ENCODE assay signal across 1 cellular context in genomic region chr4:80184053-80184790, GRCh38.
A peak's percentile ranks its signal among the peaks of the same experiment; 100 is the strongest.
TF ChIP-seq lines count a peak whose summit lies in the region.

No MANE protein-coding gene starts in this region.

TF ChIP-seq in GM12878, 131 proteins besides CTCF, POLR2A, EP300 and RAD21 (continues in another document):
- TF ChIP-seq POLR2AphosphoS2 (IDR thresholded peaks at IDR 0.05; ENCODE audit: low read depth, low read length) (no peak), GATAD2B (conservative IDR thresholded peaks at IDR 0.05; ENCODE audit: low read depth) (peak; percentile 71), ATF7 (IDR thresholded peaks at IDR 0.05; ENCODE audit: low read depth) (no peak), CHD2 (IDR thresholded peaks at IDR 0.05; ENCODE audit: borderline replicate concordance, low read depth, low read length) (no peak), BCL3 (IDR thresholded peaks at IDR 0.05; ENCODE audit: borderline replicate concordance, insufficient read depth, low read depth, low read length, poor library complexity, severe bottlenecking) (no peak), NR2C1 (IDR thresholded peaks at IDR 0.05) (no peak), ZBED1 (IDR thresholded peaks at IDR 0.05; ENCODE audit: borderline replicate concordance) (no peak), HDGF (IDR thresholded peaks at IDR 0.05) (0 out of 2 replicates have a peak, but pooled peaks have one; percentile 67), USF2 (IDR thresholded peaks at IDR 0.05; ENCODE audit: borderline replicate concordance, low read depth, low read length) (no peak), HDAC2 (IDR thresholded peaks at IDR 0.05) (no peak), RBBP5 (conservative IDR thresholded peaks at IDR 0.05) (no peak), SKIL (IDR thresholded peaks at IDR 0.05; ENCODE audit: low read depth, poor library complexity, severe bottlenecking) (no peak), RELA (IDR thresholded peaks at IDR 0.05; ENCODE audit: borderline replicate concordance, partially characterized antibody) (no peak), RCOR1 (conservative IDR thresholded peaks at IDR 0.05; ENCODE audit: low read depth, low read length) (no peak), ZNF274 (IDR thresholded peaks at IDR 0.05; ENCODE audit: insufficient read depth, insufficient read length) (no peak), EGR1 (IDR thresholded peaks at IDR 0.05; ENCODE audit: borderline replicate concordance in 1 of 2, low read depth in 2 of 2, low read length in 2 of 2) (peak; percentile 27 to 97), NRF1 (conservative IDR thresholded peaks at IDR 0.05; ENCODE audit: low read depth, low read length) (no peak), IKZF1 (conservative IDR thresholded peaks at IDR 0.05) (peak; percentile 62; the same call in 1 of the 2 replicates), SIX5 (IDR thresholded peaks at IDR 0.05; ENCODE audit: low read depth, low read length, severe bottlenecking) (no peak), ATF3 (IDR thresholded peaks at IDR 0.05; ENCODE audit: borderline replicate concordance, extremely low read depth, low read depth, low read length) (no peak), REST (IDR thresholded peaks at IDR 0.05; ENCODE audit: low read depth, low read length) (no peak), SMAD5 (IDR thresholded peaks at IDR 0.05; ENCODE audit: low read depth) (no peak), ASH2L (IDR thresholded peaks at IDR 0.05; ENCODE audit: borderline replicate concordance, low read depth) (no peak), IRF5 (IDR thresholded peaks at IDR 0.05; ENCODE audit: borderline replicate concordance) (no peak), CBFB (IDR thresholded peaks at IDR 0.05; ENCODE audit: low read depth) (no peak), NR2F1 (conservative IDR thresholded peaks at IDR 0.05) (peak; percentile 58), CBX3 (IDR thresholded peaks at IDR 0.05; ENCODE audit: borderline replicate concordance, low read depth) (no peak), SUPT20H (IDR thresholded peaks at IDR 0.05; ENCODE audit: borderline replicate concordance, control insufficient read depth, low read depth, low read length) (no peak)
- TF ChIP-seq, protein P1, sequence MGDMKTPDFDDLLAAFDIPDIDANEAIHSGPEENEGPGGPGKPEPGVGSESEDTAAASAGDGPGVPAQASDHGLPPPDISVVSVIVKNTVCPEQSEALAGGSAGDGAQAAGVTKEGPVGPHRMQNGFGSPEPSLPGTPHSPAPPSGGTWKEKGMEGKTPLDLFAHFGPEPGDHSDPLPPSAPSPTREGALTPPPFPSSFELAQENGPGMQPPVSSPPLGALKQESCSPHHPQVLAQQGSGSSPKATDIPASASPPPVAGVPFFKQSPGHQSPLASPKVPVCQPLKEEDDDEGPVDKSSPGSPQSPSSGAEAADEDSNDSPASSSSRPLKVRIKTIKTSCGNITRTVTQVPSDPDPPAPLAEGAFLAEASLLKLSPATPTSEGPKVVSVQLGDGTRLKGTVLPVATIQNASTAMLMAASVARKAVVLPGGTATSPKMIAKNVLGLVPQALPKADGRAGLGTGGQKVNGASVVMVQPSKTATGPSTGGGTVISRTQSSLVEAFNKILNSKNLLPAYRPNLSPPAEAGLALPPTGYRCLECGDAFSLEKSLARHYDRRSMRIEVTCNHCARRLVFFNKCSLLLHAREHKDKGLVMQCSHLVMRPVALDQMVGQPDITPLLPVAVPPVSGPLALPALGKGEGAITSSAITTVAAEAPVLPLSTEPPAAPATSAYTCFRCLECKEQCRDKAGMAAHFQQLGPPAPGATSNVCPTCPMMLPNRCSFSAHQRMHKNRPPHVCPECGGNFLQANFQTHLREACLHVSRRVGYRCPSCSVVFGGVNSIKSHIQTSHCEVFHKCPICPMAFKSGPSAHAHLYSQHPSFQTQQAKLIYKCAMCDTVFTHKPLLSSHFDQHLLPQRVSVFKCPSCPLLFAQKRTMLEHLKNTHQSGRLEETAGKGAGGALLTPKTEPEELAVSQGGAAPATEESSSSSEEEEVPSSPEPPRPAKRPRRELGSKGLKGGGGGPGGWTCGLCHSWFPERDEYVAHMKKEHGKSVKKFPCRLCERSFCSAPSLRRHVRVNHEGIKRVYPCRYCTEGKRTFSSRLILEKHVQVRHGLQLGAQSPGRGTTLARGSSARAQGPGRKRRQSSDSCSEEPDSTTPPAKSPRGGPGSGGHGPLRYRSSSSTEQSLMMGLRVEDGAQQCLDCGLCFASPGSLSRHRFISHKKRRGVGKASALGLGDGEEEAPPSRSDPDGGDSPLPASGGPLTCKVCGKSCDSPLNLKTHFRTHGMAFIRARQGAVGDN (IDR thresholded peaks at IDR 0.05), result no peak
- TF ChIP-seq, protein P2, sequence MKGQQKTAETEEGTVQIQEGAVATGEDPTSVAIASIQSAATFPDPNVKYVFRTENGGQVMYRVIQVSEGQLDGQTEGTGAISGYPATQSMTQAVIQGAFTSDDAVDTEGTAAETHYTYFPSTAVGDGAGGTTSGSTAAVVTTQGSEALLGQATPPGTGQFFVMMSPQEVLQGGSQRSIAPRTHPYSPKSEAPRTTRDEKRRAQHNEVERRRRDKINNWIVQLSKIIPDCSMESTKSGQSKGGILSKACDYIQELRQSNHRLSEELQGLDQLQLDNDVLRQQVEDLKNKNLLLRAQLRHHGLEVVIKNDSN (IDR thresholded peaks at IDR 0.05; ENCODE audit: borderline replicate concordance, extremely low read length, insufficient read depth, low read depth, low read length), result no peak
- TF ChIP-seq, protein P3, sequence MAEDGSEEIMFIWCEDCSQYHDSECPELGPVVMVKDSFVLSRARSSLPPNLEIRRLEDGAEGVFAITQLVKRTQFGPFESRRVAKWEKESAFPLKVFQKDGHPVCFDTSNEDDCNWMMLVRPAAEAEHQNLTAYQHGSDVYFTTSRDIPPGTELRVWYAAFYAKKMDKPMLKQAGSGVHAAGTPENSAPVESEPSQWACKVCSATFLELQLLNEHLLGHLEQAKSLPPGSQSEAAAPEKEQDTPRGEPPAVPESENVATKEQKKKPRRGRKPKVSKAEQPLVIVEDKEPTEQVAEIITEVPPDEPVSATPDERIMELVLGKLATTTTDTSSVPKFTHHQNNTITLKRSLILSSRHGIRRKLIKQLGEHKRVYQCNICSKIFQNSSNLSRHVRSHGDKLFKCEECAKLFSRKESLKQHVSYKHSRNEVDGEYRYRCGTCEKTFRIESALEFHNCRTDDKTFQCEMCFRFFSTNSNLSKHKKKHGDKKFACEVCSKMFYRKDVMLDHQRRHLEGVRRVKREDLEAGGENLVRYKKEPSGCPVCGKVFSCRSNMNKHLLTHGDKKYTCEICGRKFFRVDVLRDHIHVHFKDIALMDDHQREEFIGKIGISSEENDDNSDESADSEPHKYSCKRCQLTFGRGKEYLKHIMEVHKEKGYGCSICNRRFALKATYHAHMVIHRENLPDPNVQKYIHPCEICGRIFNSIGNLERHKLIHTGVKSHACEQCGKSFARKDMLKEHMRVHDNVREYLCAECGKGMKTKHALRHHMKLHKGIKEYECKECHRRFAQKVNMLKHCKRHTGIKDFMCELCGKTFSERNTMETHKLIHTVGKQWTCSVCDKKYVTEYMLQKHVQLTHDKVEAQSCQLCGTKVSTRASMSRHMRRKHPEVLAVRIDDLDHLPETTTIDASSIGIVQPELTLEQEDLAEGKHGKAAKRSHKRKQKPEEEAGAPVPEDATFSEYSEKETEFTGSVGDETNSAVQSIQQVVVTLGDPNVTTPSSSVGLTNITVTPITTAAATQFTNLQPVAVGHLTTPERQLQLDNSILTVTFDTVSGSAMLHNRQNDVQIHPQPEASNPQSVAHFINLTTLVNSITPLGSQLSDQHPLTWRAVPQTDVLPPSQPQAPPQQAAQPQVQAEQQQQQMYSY (CRISPR knock-in tag; IDR thresholded peaks at IDR 0.05), result no peak
- TF ChIP-seq, protein P4, sequence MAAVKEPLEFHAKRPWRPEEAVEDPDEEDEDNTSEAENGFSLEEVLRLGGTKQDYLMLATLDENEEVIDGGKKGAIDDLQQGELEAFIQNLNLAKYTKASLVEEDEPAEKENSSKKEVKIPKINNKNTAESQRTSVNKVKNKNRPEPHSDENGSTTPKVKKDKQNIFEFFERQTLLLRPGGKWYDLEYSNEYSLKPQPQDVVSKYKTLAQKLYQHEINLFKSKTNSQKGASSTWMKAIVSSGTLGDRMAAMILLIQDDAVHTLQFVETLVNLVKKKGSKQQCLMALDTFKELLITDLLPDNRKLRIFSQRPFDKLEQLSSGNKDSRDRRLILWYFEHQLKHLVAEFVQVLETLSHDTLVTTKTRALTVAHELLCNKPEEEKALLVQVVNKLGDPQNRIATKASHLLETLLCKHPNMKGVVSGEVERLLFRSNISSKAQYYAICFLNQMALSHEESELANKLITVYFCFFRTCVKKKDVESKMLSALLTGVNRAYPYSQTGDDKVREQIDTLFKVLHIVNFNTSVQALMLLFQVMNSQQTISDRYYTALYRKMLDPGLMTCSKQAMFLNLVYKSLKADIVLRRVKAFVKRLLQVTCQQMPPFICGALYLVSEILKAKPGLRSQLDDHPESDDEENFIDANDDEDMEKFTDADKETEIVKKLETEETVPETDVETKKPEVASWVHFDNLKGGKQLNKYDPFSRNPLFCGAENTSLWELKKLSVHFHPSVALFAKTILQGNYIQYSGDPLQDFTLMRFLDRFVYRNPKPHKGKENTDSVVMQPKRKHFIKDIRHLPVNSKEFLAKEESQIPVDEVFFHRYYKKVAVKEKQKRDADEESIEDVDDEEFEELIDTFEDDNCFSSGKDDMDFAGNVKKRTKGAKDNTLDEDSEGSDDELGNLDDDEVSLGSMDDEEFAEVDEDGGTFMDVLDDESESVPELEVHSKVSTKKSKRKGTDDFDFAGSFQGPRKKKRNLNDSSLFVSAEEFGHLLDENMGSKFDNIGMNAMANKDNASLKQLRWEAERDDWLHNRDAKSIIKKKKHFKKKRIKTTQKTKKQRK (IDR thresholded peaks at IDR 0.05; ENCODE audit: low read depth, low read length), result no peak
